Comparison of ENCODE assay signal across 7 cellular contexts in the genomic region with DNA sequence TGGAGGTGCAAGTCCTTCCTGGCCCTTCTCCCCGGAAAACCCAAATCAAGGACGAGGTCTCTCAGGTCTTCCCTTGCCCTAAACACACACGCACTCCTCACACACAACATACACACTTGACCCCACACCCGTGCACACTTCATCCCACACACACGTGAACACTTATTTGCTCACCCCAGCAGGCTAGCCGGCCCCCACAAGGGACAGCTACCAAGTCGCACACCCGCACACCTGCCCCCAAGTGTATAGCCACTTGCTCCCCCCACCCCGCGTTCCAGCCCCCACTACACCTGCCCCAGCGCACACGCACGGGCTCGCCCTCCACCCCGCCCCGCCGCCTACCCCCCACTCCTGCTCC. TPM values are rescaled to one million over a fixed set of nuclear protein-coding genes. Genes with fewer than 3 reads are reported as not detected.
A peak's percentile ranks its signal among the peaks of the same experiment; 100 is the strongest.
DNase-seq lines count a peak whose midpoint lies in the region; ATAC-seq lines count a peak whose summit lies in the region.

No MANE protein-coding gene starts in this region.

- H3K9me3 Mint-ChIP-seq in activated T-helper 2 cell treated with anti-CD3 and anti-CD28 coated beads, Interferon-gamma antibody, Interleukin-2, Interleukin-4, amounts not matched to agents 10 μg/mL and 5 μg/mL and 100 μg/mL, durations not matched to agents 14 hours and 24 hours and 36 hours: no peaks in the 10 kb centered on the region

- DNase-seq in activated T-helper 2 cell treated with anti-CD3 and anti-CD28 coated beads, Interferon-gamma antibody, Interleukin-2, Interleukin-4, amounts not matched to agents 10 μg/mL and 5 μg/mL and 100 μg/mL, durations not matched to agents 14 hours and 24 hours and 36 hours (ENCODE audit: low spot score): no peak
- DNase-seq in right cardiac atrium (peak in 2 of 3 donors; percentile 22 to 51), NCI-H526 treated with DMSO at 0.1 percent for 48 hours (lab: John Stamatoyannopoulos, UW) (no peak)

- H3K27me3 ChIP-seq in right cardiac atrium (ENCODE audit: control insufficient read depth, insufficient read depth) (no peaks in the 10 kb centered on the region), skeletal muscle tissue (ENCODE audit: control insufficient read depth in 3 of 3, insufficient read depth in 3 of 3, low read length in 3 of 3) (no peaks in the 10 kb centered on the region)

- peak overlapping the region; percentile 92 for H3K4me3 Mint-ChIP-seq in activated T-helper 2 cell treated with anti-CD3 and anti-CD28 coated beads, Interferon-gamma antibody, Interleukin-2, Interleukin-4, amounts not matched to agents 10 μg/mL and 5 μg/mL and 100 μg/mL, durations not matched to agents 14 hours and 24 hours and 36 hours (ENCODE audit: low read depth)

- peaks cover 28% of the 10 kb centered on the region for H3K4me1 Mint-ChIP-seq in activated T-helper 2 cell treated with anti-CD3 and anti-CD28 coated beads, Interferon-gamma antibody, Interleukin-2, Interleukin-4, amounts not matched to agents 10 μg/mL and 5 μg/mL and 100 μg/mL, durations not matched to agents 14 hours and 24 hours and 36 hours (ENCODE audit: low read depth)

- peaks cover 24% of the 10 kb centered on the region for H3K36me3 Mint-ChIP-seq in activated T-helper 2 cell treated with anti-CD3 and anti-CD28 coated beads, Interferon-gamma antibody, Interleukin-2, Interleukin-4, amounts not matched to agents 10 μg/mL and 5 μg/mL and 100 μg/mL, durations not matched to agents 14 hours and 24 hours and 36 hours (ENCODE audit: low read depth)

- H3K27ac ChIP-seq in right cardiac atrium (ENCODE audit: low read length) (peak overlapping the region; percentile 25), skeletal muscle tissue (ENCODE audit: low read depth, low read length) (peak overlapping the region; percentile 68)

- H3K27ac Mint-ChIP-seq in activated T-helper 2 cell treated with anti-CD3 and anti-CD28 coated beads, Interferon-gamma antibody, Interleukin-2, Interleukin-4, amounts not matched to agents 10 μg/mL and 5 μg/mL and 100 μg/mL, durations not matched to agents 14 hours and 24 hours and 36 hours: peak overlapping the region; percentile 91

- H3K4me3 ChIP-seq in right cardiac atrium (ENCODE audit: low read length) (peak overlapping the region; percentile 92), skeletal muscle tissue (ENCODE audit: low read length in 3 of 3) (peak overlapping the region; percentile 86 to 89 (median 86))

- peak; percentile 12 for ATAC-seq in GM18867 (IDR thresholded peaks at IDR 0.05; ENCODE audit: unreplicated experiment)
- peak; percentile 11 for ATAC-seq in HG03378 (IDR thresholded peaks at IDR 0.05; ENCODE audit: unreplicated experiment)
- peak; percentile 24 to 34 for ATAC-seq in right cardiac atrium
- no peak for ATAC-seq in HG03457 (IDR thresholded peaks at IDR 0.05; ENCODE audit: unreplicated experiment)

- H3K9ac ChIP-seq in skeletal muscle tissue (ENCODE audit: low read depth in 1 of 3, low read length in 3 of 3): peak overlapping the region; percentile 74 to 82 (median 79)

- under 1% methylated on average over 17 of the region's 17 CpGs for WGBS in right cardiac atrium

- H3K9me3 ChIP-seq in right cardiac atrium (ENCODE audit: control insufficient read depth, low read length): no peaks in the 10 kb centered on the region
- no peaks in the 10 kb centered on the region for H3K9me3 ChIP-seq in skeletal muscle tissue (ENCODE audit: control insufficient read depth in 3 of 3, low read length in 3 of 3)

- no peaks in the 10 kb centered on the region for H3K27me3 Mint-ChIP-seq in activated T-helper 2 cell treated with anti-CD3 and anti-CD28 coated beads, Interferon-gamma antibody, Interleukin-2, Interleukin-4, amounts not matched to agents 10 μg/mL and 5 μg/mL and 100 μg/mL, durations not matched to agents 14 hours and 24 hours and 36 hours (ENCODE audit: low read depth)

- no peaks in the 10 kb centered on the region for H3K36me3 ChIP-seq in skeletal muscle tissue (ENCODE audit: control insufficient read depth in 3 of 3, insufficient read depth in 3 of 3, low read length in 3 of 3)

- H3K4me1 ChIP-seq in right cardiac atrium (ENCODE audit: control insufficient read depth, insufficient read depth, low read length): no peaks in the 10 kb centered on the region
- peaks cover 17 to 35% (median 18%) of the 10 kb centered on the region in 3 donors for H3K4me1 ChIP-seq in skeletal muscle tissue (ENCODE audit: control insufficient read depth in 3 of 3, insufficient read depth in 3 of 3, low read length in 3 of 3)

- intact Hi-C loops in activated T-helper 2 cell treated with anti-CD3 and anti-CD28 coated beads, Interferon-gamma antibody, Interleukin-2, Interleukin-4, amounts not matched to agents 10 μg/mL and 5 μg/mL and 100 μg/mL, durations not matched to agents 14 hours and 24 hours and 36 hours (cut with micrococcal nuclease): no loop called here
- intact Hi-C loops in right cardiac atrium (cut with DNase I): no loop called here

RNA-seq across cellular contexts. Expression of gene TGFBRAP1, which starts 0.4 kb away (rescaled TPM):
- 23.4 and 24.2 TPM in 2 replicates for total RNA-seq in activated T-helper 2 cell treated with anti-CD3 and anti-CD28 coated beads, Interferon-gamma antibody, Interleukin-2, Interleukin-4, amounts not matched to agents 10 μg/mL and 5 μg/mL and 100 μg/mL, durations not matched to agents 14 hours and 24 hours and 36 hours
- total RNA-seq in right cardiac atrium (10 to 100 TPM in 3 of 4 donors, 1 to 10 TPM in 1; 9.9 to 12.5 (median 11.8) TPM), skeletal muscle tissue (7.3 TPM)
- polyA plus RNA-seq in right cardiac atrium: 3.6 TPM

RNA-seq across cellular contexts. Expression of gene C2orf49, which starts 8.2 kb away (rescaled TPM):
- 18.6 and 19.0 TPM in 2 replicates for total RNA-seq in activated T-helper 2 cell treated with anti-CD3 and anti-CD28 coated beads, Interferon-gamma antibody, Interleukin-2, Interleukin-4, amounts not matched to agents 10 μg/mL and 5 μg/mL and 100 μg/mL, durations not matched to agents 14 hours and 24 hours and 36 hours
- total RNA-seq in right cardiac atrium: 10 to 100 TPM; 13.2 to 20.3 (median 17.0) TPM
- polyA plus RNA-seq in right cardiac atrium: 15.8 TPM
- 13.0 TPM for total RNA-seq in skeletal muscle tissue

Comparison
In these comparisons a context has a peak if more than half of its experiments do, and no peak if none do; other contexts are left out.
1. DNase-seq: peak in right cardiac atrium (2 of 3); none in activated T-helper 2 cell treated with anti-CD3 and anti-CD28 coated beads, Interferon-gamma antibody, Interleukin-2, Interleukin-4, amounts not matched to agents 10 μg/mL and 5 μg/mL and 100 μg/mL, durations not matched to agents 14 hours and 24 hours and 36 hours (single experiment) and NCI-H526 treated with DMSO at 0.1 percent for 48 hours (single experiment).